Comparison of ENCODE assay signal across 20 cellular contexts in the genomic region with DNA sequence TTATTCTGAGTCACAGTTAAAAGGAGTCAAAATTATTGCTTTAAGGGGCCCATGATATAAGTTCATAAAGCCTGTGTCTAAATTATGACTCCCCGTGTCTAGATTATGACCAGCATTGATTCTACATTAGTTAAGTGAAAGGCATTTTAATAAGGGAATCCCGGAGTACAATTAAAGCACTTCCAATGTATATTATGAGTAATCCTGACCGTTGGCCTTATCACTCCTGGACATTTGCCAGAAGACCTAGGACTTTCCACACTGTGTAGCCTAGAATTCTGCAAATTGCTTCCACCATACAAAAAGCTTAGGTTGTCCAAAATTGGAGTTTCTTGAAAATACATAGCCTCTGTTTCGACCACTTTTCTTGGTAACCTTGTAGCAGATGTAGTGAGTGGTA.
DNase-seq lines count a peak whose midpoint lies in the region; ATAC-seq and TF ChIP-seq lines count a peak whose summit lies in the region.
"Had no signal": no experiment of that assay in that cellular context is flagged by ENCODE, and none has a peak within 500 bp of the region (broad histone marks: within the 10 kb centered on the region; RNA-seq: fewer than 3 reads in every experiment).

No MANE protein-coding gene starts in this region.

- peak; percentile 3 for DNase-seq in DMS53 (lab: John Stamatoyannopoulos, UW)
- no peak for DNase-seq in DMS53 treated with DMSO at 0.1 percent for 48 hours (lab: John Stamatoyannopoulos, UW; ENCODE audit: unreplicated experiment)
- peak; percentile 20 for DNase-seq in M059J (ENCODE audit: low read depth)
- peak; percentile 51 for DNase-seq in retinal pigment epithelial cell (ENCODE audit: low read depth)
- no peak for DNase-seq in NCI-H2029 treated with DMSO at 0.1 percent for 48 hours (lab: John Stamatoyannopoulos, UW)
- no peak for DNase-seq in activated T-cell treated with anti-CD3 and anti-CD28 coated beads, Interleukin-2, amount 50 U/mL, for 1 hour
- DNase-seq in activated CD4-positive, alpha-beta memory T cell treated with anti-CD3 and anti-CD28 coated beads, Interleukin-2, amount 10 ng/mL, durations not matched to agents 7 days and 5 days, result no peak
- DNase-seq: C1 segment of cervical spinal cord; Calu3; CD8-positive, alpha-beta memory T cell; DMS79; H7; NCI-H1694; NCI-H2081 treated with DMSO at 0.1 percent for 48 hours; NCI-H446 treated with DMSO at 0.1 percent for 48 hours; NCI-H526 treated with DMSO at 0.1 percent for 48 hours had no signal

- TF ChIP-seq CTCF in retinal pigment epithelial cell (conservative IDR thresholded peaks at IDR 0.05; ENCODE audit: low read depth, low read length), result no peak

- POLR2A ChIA-PET in activated CD4-positive, alpha-beta memory T cell treated with anti-CD3 and anti-CD28 coated beads, Interleukin-2, amount 10 ng/mL, durations not matched to agents 7 days and 5 days (lab: Charles Lee), result no interaction called here

- CTCF ChIA-PET in activated CD4-positive, alpha-beta memory T cell treated with anti-CD3 and anti-CD28 coated beads, Interleukin-2, amount 10 ng/mL, durations not matched to agents 7 days and 5 days (lab: Charles Lee), result no interaction called here

- no peak overlapping the region for H3K4me3 ChIP-seq in retinal pigment epithelial cell (ENCODE audit: low read length)
- H3K4me3 ChIP-seq: SJSA1 had no signal

- H3K27me3 Mint-ChIP-seq in activated CD4-positive, alpha-beta memory T cell treated with anti-CD3 and anti-CD28 coated beads, Interleukin-2, amount 10 ng/mL, durations not matched to agents 7 days and 5 days, result no peaks in the 10 kb centered on the region
- H3K27me3 Mint-ChIP-seq: CD8-positive, alpha-beta memory T cell; IgD-negative memory B cell had no signal

- no peaks in the 10 kb centered on the region for H3K4me1 Mint-ChIP-seq in activated CD4-positive, alpha-beta memory T cell treated with anti-CD3 and anti-CD28 coated beads, Interleukin-2, amount 10 ng/mL, durations not matched to agents 7 days and 5 days
- H3K4me1 Mint-ChIP-seq: CD8-positive, alpha-beta memory T cell; IgD-negative memory B cell had no signal

- no peaks in the 10 kb centered on the region for H3K36me3 Mint-ChIP-seq in activated CD4-positive, alpha-beta memory T cell treated with anti-CD3 and anti-CD28 coated beads, Interleukin-2, amount 10 ng/mL, durations not matched to agents 7 days and 5 days (ENCODE audit: low read depth)
- H3K36me3 Mint-ChIP-seq: CD8-positive, alpha-beta memory T cell; IgD-negative memory B cell had no signal

- no peak for ATAC-seq in SK-N-SH treated with all-trans-retinoic acid at 6 μM for 48 hours
- ATAC-seq: Panc1 had no signal

- no peak overlapping the region for H3K27ac Mint-ChIP-seq in activated CD4-positive, alpha-beta memory T cell treated with anti-CD3 and anti-CD28 coated beads, Interleukin-2, amount 10 ng/mL, durations not matched to agents 7 days and 5 days
- H3K27ac Mint-ChIP-seq: CD8-positive, alpha-beta memory T cell; IgD-negative memory B cell had no signal

- no peak overlapping the region for H3K4me3 Mint-ChIP-seq in activated CD4-positive, alpha-beta memory T cell treated with anti-CD3 and anti-CD28 coated beads, Interleukin-2, amount 10 ng/mL, durations not matched to agents 7 days and 5 days
- H3K4me3 Mint-ChIP-seq: CD8-positive, alpha-beta memory T cell; IgD-negative memory B cell had no signal

- peaks cover 12% of the 10 kb centered on the region for H3K9me3 Mint-ChIP-seq in activated CD4-positive, alpha-beta memory T cell treated with anti-CD3 and anti-CD28 coated beads, Interleukin-2, amount 10 ng/mL, durations not matched to agents 7 days and 5 days

TF ChIP-seq in SK-N-SH treated with all-trans-retinoic acid at 6 μM for 48 hours, 23 proteins besides CTCF, POLR2A, EP300 and RAD21:
- TF ChIP-seq ISL1 (CRISPR knock-in tag; IDR thresholded peaks at IDR 0.05) (peak; percentile 74), BACH2 (CRISPR knock-in tag; IDR thresholded peaks at IDR 0.05; ENCODE audit: borderline replicate concordance) (no peak)

Comparison
In these comparisons a context has a peak if more than half of its experiments do, and no peak if none do; other contexts are left out.
1. DNase-seq: peak in DMS53 (single experiment), M059J (single experiment) and retinal pigment epithelial cell (single experiment); none in DMS53 treated with DMSO at 0.1 percent for 48 hours (single experiment), NCI-H2029 treated with DMSO at 0.1 percent for 48 hours (single experiment), activated T-cell treated with anti-CD3 and anti-CD28 coated beads, Interleukin-2, amount 50 U/mL, for 1 hour (single experiment) and activated CD4-positive, alpha-beta memory T cell treated with anti-CD3 and anti-CD28 coated beads, Interleukin-2, amount 10 ng/mL, durations not matched to agents 7 days and 5 days (single experiment).